1 cellular context compared by ENCODE assay signal in genomic region chr22:36481393-36482168, GRCh38.
TF ChIP-seq lines count a peak whose summit lies in the region.

Gene TXN2 (minus strand): TSS chr22:36481640. CDS start chr22:36480837, 803 bp downstream.

TF ChIP-seq in GM12878, 131 proteins besides CTCF, POLR2A, EP300 and RAD21 (continued from another document):
- TF ChIP-seq MLLT1 (IDR thresholded peaks at IDR 0.05): peak; percentile 17; the same call in 1 of the 2 replicates
- peak; percentile 72; the same call in 1 of the 2 replicates for TF ChIP-seq TAF1 (IDR thresholded peaks at IDR 0.05; ENCODE audit: borderline replicate concordance, low read depth, low read length)
- peak; percentile 82 for TF ChIP-seq SMARCA5 (IDR thresholded peaks at IDR 0.05)
- 0 out of 2 replicates have a peak, but pooled peaks have one; percentile 47 for TF ChIP-seq ASH2L (IDR thresholded peaks at IDR 0.05; ENCODE audit: borderline replicate concordance, low read depth)
- TF ChIP-seq CBFB (IDR thresholded peaks at IDR 0.05; ENCODE audit: low read depth): peak; percentile 57; the same call in 1 of the 2 replicates
- TF ChIP-seq POLR2AphosphoS5 (IDR thresholded peaks at IDR 0.05; ENCODE audit: low read length): peak; percentile 98
- peak; percentile 92 for TF ChIP-seq ATF7 (IDR thresholded peaks at IDR 0.05; ENCODE audit: low read depth)
- peak; percentile 70 for TF ChIP-seq KLF5 (IDR thresholded peaks at IDR 0.05; ENCODE audit: partially characterized antibody)
- peak; percentile 38 for TF ChIP-seq HDGF (IDR thresholded peaks at IDR 0.05)
- TF ChIP-seq ATF3 (IDR thresholded peaks at IDR 0.05; ENCODE audit: borderline replicate concordance, extremely low read depth, low read depth, low read length): no peak
- peak; percentile 96 for TF ChIP-seq PKNOX1 (IDR thresholded peaks at IDR 0.05)
- TF ChIP-seq POU2F2 (IDR thresholded peaks at IDR 0.05; ENCODE audit: borderline replicate concordance, low read depth, low read length): peak; percentile 84
TF ChIP-seq in GM12878: peak in this region for 54.
